1 cellular context compared by ENCODE assay signal in genomic region chr6:69881322-69882151, GRCh38.
TF ChIP-seq lines count a peak whose summit lies in the region.

No MANE protein-coding gene starts in this region.

TF ChIP-seq in GM12878, 131 proteins besides CTCF, POLR2A, EP300 and RAD21 (continued from another document and continues in another):
- TF ChIP-seq SIX5 (IDR thresholded peaks at IDR 0.05; ENCODE audit: low read depth, low read length, severe bottlenecking) (peak; percentile 5), HCFC1 (IDR thresholded peaks at IDR 0.05; ENCODE audit: low read length) (no peak), BHLHE40 (IDR thresholded peaks at IDR 0.05; ENCODE audit: borderline replicate concordance in 1 of 2, low read depth in 2 of 2, low read length in 1 of 2) (peak; percentile 96 to 98), REST (IDR thresholded peaks at IDR 0.05; ENCODE audit: low read depth, low read length) (no peak), ZNF687 (IDR thresholded peaks at IDR 0.05) (peak; percentile 37; the same call in 1 of the 2 replicates), RUNX3 (IDR thresholded peaks at IDR 0.05; ENCODE audit: low read length) (peak; percentile 98), ATF2 (IDR thresholded peaks at IDR 0.05; ENCODE audit: low read length) (peak; percentile 72), MLLT1 (IDR thresholded peaks at IDR 0.05) (peak; percentile 43; the same call in 1 of the 2 replicates), SKIL (IDR thresholded peaks at IDR 0.05; ENCODE audit: low read depth, poor library complexity, severe bottlenecking) (peak; percentile 93), CHD1 (IDR thresholded peaks at IDR 0.05; ENCODE audit: low read depth, low read length) (peak; percentile 74; the same call in 1 of the 2 replicates), JUNB (IDR thresholded peaks at IDR 0.05) (peak; percentile 30; the same call in 1 of the 2 replicates), CBX5 (IDR thresholded peaks at IDR 0.05; ENCODE audit: low read depth) (0 out of 2 replicates have a peak, but pooled peaks have one; percentile 72), PML (IDR thresholded peaks at IDR 0.05; ENCODE audit: low read length) (no peak; the same call in 1 of the 2 replicates), EGR1 (IDR thresholded peaks at IDR 0.05; ENCODE audit: borderline replicate concordance in 1 of 2, low read depth in 2 of 2, low read length in 2 of 2) (no peak), ZBTB40 (IDR thresholded peaks at IDR 0.05; ENCODE audit: borderline replicate concordance) (no peak), CREM (IDR thresholded peaks at IDR 0.05; ENCODE audit: low read depth) (peak; percentile 85), IKZF1 (conservative IDR thresholded peaks at IDR 0.05) (peak; percentile 70; the same call in 1 of the 2 replicates), KAT2A (conservative IDR thresholded peaks at IDR 0.05; ENCODE audit: control insufficient read depth, low read depth, low read length) (no peak), BCL3 (IDR thresholded peaks at IDR 0.05; ENCODE audit: borderline replicate concordance, insufficient read depth, low read depth, low read length, poor library complexity, severe bottlenecking) (peak; percentile 50), YBX1 (IDR thresholded peaks at IDR 0.05) (no peak), NFIC (IDR thresholded peaks at IDR 0.05; ENCODE audit: low read depth, low read length) (peak; percentile 87), ZBTB4 (CRISPR knock-in tag; IDR thresholded peaks at IDR 0.05) (no peak), GATAD2B (conservative IDR thresholded peaks at IDR 0.05; ENCODE audit: low read depth) (0 out of 2 replicates have a peak, but pooled peaks have one; percentile 47), ETV6 (conservative IDR thresholded peaks at IDR 0.05 in 1 of 2, IDR thresholded peaks at IDR 0.05 in 1 of 2; ENCODE audit: borderline replicate concordance in 1 of 2, low read depth in 1 of 2) (peak in 1 of 2 experiments; percentile 74; a peak in 2 of 4 replicates), TCF7 (IDR thresholded peaks at IDR 0.05; ENCODE audit: borderline replicate concordance) (no peak), BMI1 (IDR thresholded peaks at IDR 0.05; ENCODE audit: borderline replicate concordance) (no peak), TCF12 (IDR thresholded peaks at IDR 0.05; ENCODE audit: low read depth, low read length) (0 out of 2 replicates have a peak, but pooled peaks have one; percentile 29), IRF4 (IDR thresholded peaks at IDR 0.05; ENCODE audit: low read depth, low read length) (peak; percentile 62; the same call in 1 of the 2 replicates), WRNIP1 (IDR thresholded peaks at IDR 0.05; ENCODE audit: borderline replicate concordance, low read depth, low read length) (no peak), CBFB (IDR thresholded peaks at IDR 0.05; ENCODE audit: low read depth) (peak; percentile 64; the same call in 1 of the 2 replicates), POLR2AphosphoS5 (IDR thresholded peaks at IDR 0.05; ENCODE audit: low read length) (peak; percentile 84), SMARCA5 (IDR thresholded peaks at IDR 0.05) (no peak), MXI1 (IDR thresholded peaks at IDR 0.05; ENCODE audit: low read depth, low read length) (peak; percentile 85), LARP7 (IDR thresholded peaks at IDR 0.05) (no peak), FOXK2 (IDR thresholded peaks at IDR 0.05) (no peak), POU2F2 (IDR thresholded peaks at IDR 0.05; ENCODE audit: borderline replicate concordance, low read depth, low read length) (peak; percentile 57; the same call in 2 of the 3 replicates), EED (IDR thresholded peaks at IDR 0.05; ENCODE audit: low read depth) (peak; percentile 62)
